25 cellular contexts compared by ENCODE assay signal in the genomic region with DNA sequence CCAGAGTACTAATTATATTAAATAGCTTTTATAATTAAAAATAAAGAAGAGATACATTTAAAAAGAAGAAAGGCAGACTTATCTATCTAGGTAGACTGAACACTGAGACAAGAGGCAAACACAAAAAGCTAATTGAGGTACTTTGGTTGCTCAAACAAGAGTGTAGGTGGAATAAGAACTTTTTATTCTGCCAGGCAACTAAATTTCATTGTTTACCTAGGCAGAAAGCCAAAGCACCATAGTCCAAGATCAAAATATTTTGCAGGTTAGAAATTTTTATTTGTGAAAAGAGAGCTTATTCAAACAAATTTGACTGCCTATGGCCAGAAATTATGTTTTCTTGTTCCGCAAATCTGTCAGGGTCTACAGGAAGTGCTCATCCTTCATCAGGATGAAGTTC.
"Had no signal": no experiment of that assay in that cellular context is flagged by ENCODE, and none has a peak within 500 bp of the region (broad histone marks: within the 10 kb centered on the region; RNA-seq: fewer than 3 reads in every experiment).

No MANE protein-coding gene starts in this region.

- H3K27me3 ChIP-seq: body of pancreas, cardiac muscle cell, hepatocyte, left lung, neural progenitor cell, sigmoid colon, testis, uterus had no signal

- H3K9me3 Mint-ChIP-seq: neural progenitor cell had no signal

- DNase-seq: activated CD4-positive, alpha-beta T cell treated with anti-CD3 and anti-CD28 coated beads for 1 hour; activated CD4-positive, alpha-beta T cell treated with anti-CD3 and anti-CD28 coated beads, Interleukin-2, amount 50 U/mL, for 1 hour; activated CD8-positive, alpha-beta T cell treated with anti-CD3 and anti-CD28 coated beads, Interleukin-2, amount 10 ng/mL, durations not matched to agents 7 days and 5 days; activated gamma-delta T cell treated with Interleukin-2 at 50 U/mL for 16 hours; activated T-cell treated with anti-CD3 and anti-CD28 coated beads, Interleukin-2, amount 50 U/mL, for 1 hour; anterior cingulate cortex; body of pancreas; effector CD4-positive, alpha-beta T cell; erythroblast; foreskin fibroblast; immature natural killer cell; left lung; naive thymus-derived CD8-positive, alpha-beta T cell; sigmoid colon; stimulated activated CD4-positive, alpha-beta T cell treated with anti-CD3 and anti-CD28 coated beads, Interleukin-4, amount 100 ng/mL, for 1 hour; stimulated activated naive CD4-positive, alpha-beta T cell; testis; trophoblast cell; uterus had no signal

- ATAC-seq: activated CD8-positive, alpha-beta T cell treated with anti-CD3 and anti-CD28 coated beads, Interleukin-2, amount 10 ng/mL, durations not matched to agents 7 days and 5 days; body of pancreas; left lung; naive thymus-derived CD8-positive, alpha-beta T cell had no signal

- H3K4me3 ChIP-seq: body of pancreas, cardiac muscle cell, hepatocyte, left lung, neural progenitor cell, sigmoid colon, smooth muscle cell, testis, uterus had no signal

- H3K4me3 Mint-ChIP-seq: activated CD8-positive, alpha-beta T cell treated with anti-CD3 and anti-CD28 coated beads, Interleukin-2, amount 10 ng/mL, durations not matched to agents 7 days and 5 days; activated naive CD4-positive, alpha-beta T cell treated with anti-CD3 and anti-CD28 coated beads, Interleukin-2, amount 50 U/mL, for 24 hours; dendritic cell treated with granulocyte-macrophage colony-stimulating factor and Interleukin-4, amounts not matched to agents 40 ng/mL and 50 ng/mL, for 4 days; immature natural killer cell; naive thymus-derived CD8-positive, alpha-beta T cell; neural progenitor cell had no signal

- H3K4me1 Mint-ChIP-seq: activated naive CD4-positive, alpha-beta T cell treated with anti-CD3 and anti-CD28 coated beads, Interleukin-2, amount 50 U/mL, for 24 hours; immature natural killer cell; naive thymus-derived CD8-positive, alpha-beta T cell had no signal

- H3K27me3 Mint-ChIP-seq: activated naive CD4-positive, alpha-beta T cell treated with anti-CD3 and anti-CD28 coated beads, Interleukin-2, amount 50 U/mL, for 24 hours; dendritic cell treated with granulocyte-macrophage colony-stimulating factor and Interleukin-4, amounts not matched to agents 40 ng/mL and 50 ng/mL, for 4 days; naive thymus-derived CD8-positive, alpha-beta T cell had no signal

- H3K27ac Mint-ChIP-seq: activated CD8-positive, alpha-beta T cell treated with anti-CD3 and anti-CD28 coated beads, Interleukin-2, amount 10 ng/mL, durations not matched to agents 7 days and 5 days; activated naive CD4-positive, alpha-beta T cell treated with anti-CD3 and anti-CD28 coated beads, Interleukin-2, amount 50 U/mL, for 24 hours; dendritic cell treated with granulocyte-macrophage colony-stimulating factor and Interleukin-4, amounts not matched to agents 40 ng/mL and 50 ng/mL, for 4 days; immature natural killer cell; naive thymus-derived CD8-positive, alpha-beta T cell; neural progenitor cell had no signal

- H3K36me3 Mint-ChIP-seq: activated naive CD4-positive, alpha-beta T cell treated with anti-CD3 and anti-CD28 coated beads, Interleukin-2, amount 50 U/mL, for 24 hours; naive thymus-derived CD8-positive, alpha-beta T cell; neural progenitor cell had no signal

- H3K27ac ChIP-seq: body of pancreas, cardiac muscle cell, hepatocyte, left lung, neural progenitor cell, sigmoid colon, testis, uterus had no signal

- H3K9me3 ChIP-seq: body of pancreas, left lung, sigmoid colon, testis, uterus had no signal

- H3K36me3 ChIP-seq: cardiac muscle cell, left lung, neural progenitor cell, sigmoid colon, uterus had no signal

- H3K4me1 ChIP-seq: body of pancreas, left lung, sigmoid colon, testis, uterus had no signal
